17 cellular contexts compared by ENCODE assay signal in genomic region chr3:46380471-46381215, GRCh38. TPM values are rescaled to one million over a fixed set of nuclear protein-coding genes. Genes with fewer than 3 reads are reported as not detected.
A peak's percentile ranks its signal among the peaks of the same experiment; 100 is the strongest.
DNase-seq lines count a peak whose midpoint lies in the region; ATAC-seq, FAIRE-seq and TF ChIP-seq lines count a peak whose summit lies in the region.
"Had no signal": no experiment of that assay in that cellular context is flagged by ENCODE, and none has a peak within 500 bp of the region (broad histone marks: within the 10 kb centered on the region; RNA-seq: fewer than 3 reads in every experiment).

No MANE protein-coding gene starts in this region.

- no peak for TF ChIP-seq POLR2A in uterus (IDR thresholded peaks at IDR 0.05)

- CTCF ChIA-PET in OCI-LY7 (lab: Charles Lee; ENCODE audit: unreplicated experiment): no interaction called here

- BruUV-seq in OCI-LY7 (replicated peaks; lab: Mats Ljungman, UMichigan): no TSS peak

- H3K79me2 ChIP-seq in OCI-LY7 (ENCODE audit: insufficient read depth, low read depth, low read length): no peaks in the 10 kb centered on the region

- no peak overlapping the region for H3K4me3 ChIP-seq in OCI-LY7 (ENCODE audit: low read depth, low read length, poor library complexity, severe bottlenecking)
- H3K4me3 ChIP-seq in small intestine (ENCODE audit: low read depth in 1 of 2, low read length in 2 of 2): no peak overlapping the region
- no peak overlapping the region for H3K4me3 ChIP-seq in uterus
- H3K4me3 ChIP-seq: esophagus muscularis mucosa had no signal

- ATAC-seq in esophagus mucosa: peak; percentile 44
- no peak for ATAC-seq in GM21529 (IDR thresholded peaks at IDR 0.05; ENCODE audit: unreplicated experiment)

- POLR2A ChIA-PET in OCI-LY7 (lab: Charles Lee): interaction anchor here (0.5 kb wide), 1 partner anchor 159 kb away, joined by 3 read pairs; no protein-coding TSS in a partner anchor

- H3K4me1 ChIP-seq in OCI-LY7 (ENCODE audit: insufficient read depth, low read length, poor library complexity, severe bottlenecking): peaks cover 31% of the 10 kb centered on the region
- peaks cover 0 to 3% of the 10 kb centered on the region in 2 donors for H3K4me1 ChIP-seq in small intestine (ENCODE audit: control insufficient read depth in 2 of 2, insufficient read depth in 1 of 2, low read depth in 1 of 2, low read length in 1 of 2)
- H3K4me1 ChIP-seq in uterus: no peaks in the 10 kb centered on the region

- H3K27ac ChIP-seq in OCI-LY7 (ENCODE audit: low read depth, low read length, poor library complexity, severe bottlenecking): no peak overlapping the region
- peak overlapping the region in 1 of 2 donors; percentile 57 for H3K27ac ChIP-seq in small intestine (ENCODE audit: low read depth in 1 of 2, low read length in 1 of 2)
- H3K27ac ChIP-seq in uterus: no peak overlapping the region
- H3K27ac ChIP-seq: HL-60 had no signal

- TF ChIP-seq CTCF in OCI-LY7 (conservative IDR thresholded peaks at IDR 0.05; ENCODE audit: low read length) (no peak), uterus (IDR thresholded peaks at IDR 0.05) (no peak)

- no peak for FAIRE-seq in small intestine (lab: Jason Lieb, UNC)
- FAIRE-seq: kidney had no signal

- 0 out of 2 replicates have a peak overlapping the region, but pooled peaks have one; percentile 0 for H2AFZ ChIP-seq in OCI-LY7 (ENCODE audit: low read length)

- H3K36me3 ChIP-seq in OCI-LY7 (ENCODE audit: insufficient read depth, low read length) (no peaks in the 10 kb centered on the region), small intestine (ENCODE audit: control insufficient read depth in 2 of 2, insufficient read depth in 2 of 2, low read length in 2 of 2) (no peaks in the 10 kb centered on the region), uterus (no peaks in the 10 kb centered on the region)
- H3K36me3 ChIP-seq: esophagus muscularis mucosa had no signal

- DNase-seq in NCI-H345 (lab: John Stamatoyannopoulos, UW): peak; percentile 54
- no peak for DNase-seq in NCI-H345 treated with DMSO at 0.1 percent for 48 hours (lab: John Stamatoyannopoulos, UW; ENCODE audit: unreplicated experiment)
- no peak for DNase-seq in OCI-LY7 (ENCODE audit: low spot score)
- DNase-seq in small intestine: peak; percentile 27
- DNase-seq in uterus: no peak
- DNase-seq in activated naive CD4-positive, alpha-beta T cell treated with Interleukin-2 at 50 U/mL for 16 hours: no peak
- DNase-seq: activated CD4-positive, alpha-beta T cell treated with anti-CD3 and anti-CD28 coated beads, Interleukin-2, amount 50 U/mL, for 48 hours; kidney; NCI-H2171; posterior cingulate gyrus had no signal

- H3K9me2 ChIP-seq in OCI-LY7 (ENCODE audit: insufficient read depth, low read length): no peaks in the 10 kb centered on the region

- no peaks in the 10 kb centered on the region for H3K9me3 ChIP-seq in OCI-LY7 (ENCODE audit: low read length)
- H3K9me3 ChIP-seq in small intestine (ENCODE audit: control insufficient read depth, low read depth): no peaks in the 10 kb centered on the region
- H3K9me3 ChIP-seq in uterus: no peaks in the 10 kb centered on the region
- H3K9me3 ChIP-seq: esophagus muscularis mucosa had no signal

- intact Hi-C loops in OCI-LY7 (cut with micrococcal nuclease; ENCODE audit: unreplicated experiment) (loop anchor here (5.0 kb wide), 1 partner anchor 177 kb away; no protein-coding TSS in a partner anchor), uterus (cut with DNase I; ENCODE audit: low total_unique reads) (no loop called here)

- 77 to 82% (median 80%) methylated on average over 8 of the region's 8 CpGs for WGBS in small intestine, 3 donors

- H4K20me1 ChIP-seq in OCI-LY7 (ENCODE audit: insufficient read depth, low read length): no peaks in the 10 kb centered on the region

- no peaks in the 10 kb centered on the region for H3K27me3 ChIP-seq in small intestine (ENCODE audit: control insufficient read depth in 2 of 2, insufficient read depth in 2 of 2, low read length in 2 of 2)
- H3K27me3 ChIP-seq in uterus: no peaks in the 10 kb centered on the region
- H3K27me3 ChIP-seq: esophagus muscularis mucosa had no signal

- H3K4me2 ChIP-seq in OCI-LY7 (ENCODE audit: low read length): no peak overlapping the region

RNA-seq across cellular contexts. Expression of gene CCR5, which starts 9.9 kb away (rescaled TPM):
- not detected in 2 replicates for total RNA-seq in OCI-LY7 (2014; rRNA removed; shearing (Covaris generic))
- total RNA-seq in OCI-LY7 (2022): not detected in 2 replicates
- 0.28 TPM for total RNA-seq in esophagus mucosa
- under 1 TPM; 0.81 to 0.94 (median 0.89) TPM for polyA plus RNA-seq in small intestine
- 1 to 10 TPM in 1 of 4 donors, under 1 TPM in 1, not detected in 2; 0.41 to 1.2 TPM for total RNA-seq in uterus
- total RNA-seq: A673, SK-MEL-5 had no signal

RNA-seq across cellular contexts. Expression of gene CCRL2, which starts 26.4 kb away (rescaled TPM):
- total RNA-seq in OCI-LY7 (2014; rRNA removed; shearing (Covaris generic)): 0.41 and 0.88 TPM in 2 replicates
- total RNA-seq in OCI-LY7 (2022) (2.2 and 2.4 TPM in 2 replicates), esophagus mucosa (0.24 TPM), uterus (1 to 10 TPM in 3 of 4 donors, under 1 TPM in 1; 0.88 to 3.2 (median 1.7) TPM)
- polyA plus RNA-seq in small intestine: 10 to 100 TPM; 11.3 to 13.9 (median 13.0) TPM
- total RNA-seq: A673, SK-MEL-5 had no signal

RNA-seq across cellular contexts. Expression of gene CCR2, which starts 26.7 kb away (rescaled TPM):
- total RNA-seq in OCI-LY7 (2014; rRNA removed; shearing (Covaris generic)): not detected in 2 replicates
- total RNA-seq in OCI-LY7 (2022) (not detected in 2 replicates), esophagus mucosa (0.48 TPM), uterus (1 to 10 TPM in 3 of 4 donors, not detected in 1; 2.7 to 7.1 (median 3.7) TPM)
- polyA plus RNA-seq in small intestine: 1 to 10 TPM in 1 of 3 donors, under 1 TPM in 1, not detected in 1; 0.87 to 1.4 TPM
- total RNA-seq: A673, G401, SK-MEL-5 had no signal

Comparison
In these comparisons a context has a peak if more than half of its experiments do, and no peak if none do; other contexts are left out.
1. DNase-seq: peak in NCI-H345 (single experiment) and small intestine (single experiment); none in NCI-H345 treated with DMSO at 0.1 percent for 48 hours (single experiment), OCI-LY7 (single experiment), uterus (0 of 2) and activated naive CD4-positive, alpha-beta T cell treated with Interleukin-2 at 50 U/mL for 16 hours (single experiment).